ENCODE assay signal across 11 cellular contexts in the genomic region with DNA sequence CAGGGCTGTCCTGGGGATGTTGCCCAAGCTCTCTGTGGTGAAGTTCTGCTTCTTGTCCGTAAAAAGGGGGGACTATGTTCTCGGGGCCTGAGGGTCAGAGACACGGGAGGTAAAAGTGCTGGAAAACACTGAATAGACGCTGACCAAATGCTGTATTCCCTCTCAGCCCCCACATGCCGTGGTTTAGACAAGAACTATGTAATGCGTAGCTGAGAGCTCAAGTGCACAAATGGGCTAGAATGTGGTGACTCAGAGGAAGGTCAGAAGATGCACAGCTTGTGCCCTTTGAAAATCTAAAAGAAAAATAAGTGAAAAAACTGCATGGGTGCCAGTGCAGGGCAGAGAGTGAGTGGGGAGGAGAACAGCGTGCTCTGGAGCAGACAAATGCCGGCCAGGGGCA.
DNase-seq lines count a peak whose midpoint lies in the region; ATAC-seq and TF ChIP-seq lines count a peak whose summit lies in the region.
"Had no signal": no experiment of that assay in that cellular context is flagged by ENCODE, and none has a peak within 500 bp of the region (broad histone marks: within the 10 kb centered on the region; RNA-seq: fewer than 3 reads in every experiment).

No MANE protein-coding gene starts in this region.

- CTCF ChIA-PET in WTC11 (lab: Charles Lee): interaction anchor here (1.0 kb wide), 1 partner anchor 389 kb away, joined by 3 read pairs; no protein-coding TSS in a partner anchor

- H3K4me3 ChIP-seq in foreskin fibroblast (ENCODE audit: low read depth in 1 of 2, low read length in 2 of 2): no peak overlapping the region

- H3K27ac Mint-ChIP-seq in WTC11 (no peak overlapping the region), type B pancreatic cell (no peak overlapping the region)
- H3K27ac Mint-ChIP-seq in stimulated activated naive B cell treated with anti-CD40 and anti-IgM and Interleukin-4, amounts not matched to agents 10 μg/mL and 1 μg/mL and 100 μg/mL, for 72 hours: peak overlapping the region; percentile 22

- peaks cover 7% of the 10 kb centered on the region; the same call in 1 of the 2 replicates for H3K4me1 Mint-ChIP-seq in WTC11
- H3K4me1 Mint-ChIP-seq in stimulated activated naive B cell treated with anti-CD40 and anti-IgM and Interleukin-4, amounts not matched to agents 10 μg/mL and 1 μg/mL and 100 μg/mL, for 72 hours: peaks cover 32 to 59% of the 10 kb centered on the region in 2 donors
- peaks cover 19% of the 10 kb centered on the region for H3K4me1 Mint-ChIP-seq in type B pancreatic cell (ENCODE audit: unreplicated experiment)

- H3K36me3 Mint-ChIP-seq in WTC11: no peaks in the 10 kb centered on the region
- H3K36me3 Mint-ChIP-seq in stimulated activated naive B cell treated with anti-CD40 and anti-IgM and Interleukin-4, amounts not matched to agents 10 μg/mL and 1 μg/mL and 100 μg/mL, for 72 hours: no peaks in the 10 kb centered on the region
- no peaks in the 10 kb centered on the region for H3K36me3 Mint-ChIP-seq in type B pancreatic cell

- DNase-seq in DMS53 (lab: John Stamatoyannopoulos, UW) (peak; percentile 30), DMS53 treated with DMSO at 0.1 percent for 48 hours (lab: John Stamatoyannopoulos, UW; ENCODE audit: unreplicated experiment) (no peak), WTC11 (ENCODE audit: low spot score) (no peak), foreskin fibroblast (peak; percentile 60 to 83), type B pancreatic cell (ENCODE audit: extremely low spot score, unreplicated experiment) (no peak), NCI-H510A (lab: John Stamatoyannopoulos, UW) (no peak)
- DNase-seq in stimulated activated naive B cell treated with anti-CD40 and anti-IgM and Interleukin-4, amounts not matched to agents 10 μg/mL and 1 μg/mL and 100 μg/mL, for 72 hours: no peak
- DNase-seq: occipital lobe, OCI-M1, T-helper 9 cell had no signal

- peak; percentile 36 for ATAC-seq in WTC11
- peak in 1 of 2 donors; percentile 46 for ATAC-seq in stimulated activated naive B cell treated with anti-CD40 and anti-IgM and Interleukin-4, amounts not matched to agents 10 μg/mL and 1 μg/mL and 100 μg/mL, for 72 hours (replicated peaks)
- ATAC-seq in GM19351 (IDR thresholded peaks at IDR 0.05; ENCODE audit: unreplicated experiment): no peak

- TF ChIP-seq CTCF in WTC11 (IDR thresholded peaks at IDR 0.05): no peak
- no peak for TF ChIP-seq CTCF in foreskin fibroblast (IDR thresholded peaks at IDR 0.05; ENCODE audit: low read depth, low read length)
- no peak for TF ChIP-seq CTCF in type B pancreatic cell (conservative IDR thresholded peaks at IDR 0.05)

- POLR2A ChIA-PET in WTC11 (lab: Charles Lee): interaction anchor here (0.6 kb wide), 2 partner anchors 21 to 535 kb away, joined by 3 read pairs; no protein-coding TSS in a partner anchor

- H3K4me3 Mint-ChIP-seq in WTC11: no peak overlapping the region
- H3K4me3 Mint-ChIP-seq in stimulated activated naive B cell treated with anti-CD40 and anti-IgM and Interleukin-4, amounts not matched to agents 10 μg/mL and 1 μg/mL and 100 μg/mL, for 72 hours: no peak overlapping the region
- H3K4me3 Mint-ChIP-seq in type B pancreatic cell: no peak overlapping the region

- no peaks in the 10 kb centered on the region for H3K27me3 Mint-ChIP-seq in WTC11 (ENCODE audit: low read depth)
- H3K27me3 Mint-ChIP-seq in stimulated activated naive B cell treated with anti-CD40 and anti-IgM and Interleukin-4, amounts not matched to agents 10 μg/mL and 1 μg/mL and 100 μg/mL, for 72 hours: no peaks in the 10 kb centered on the region
- peaks cover 3% of the 10 kb centered on the region for H3K27me3 Mint-ChIP-seq in type B pancreatic cell

- H3K9me3 Mint-ChIP-seq in WTC11 (peaks cover under 1% of the 10 kb centered on the region; the same call in 1 of the 2 replicates), type B pancreatic cell (no peaks in the 10 kb centered on the region)
- no peaks in the 10 kb centered on the region for H3K9me3 Mint-ChIP-seq in stimulated activated naive B cell treated with anti-CD40 and anti-IgM and Interleukin-4, amounts not matched to agents 10 μg/mL and 1 μg/mL and 100 μg/mL, for 72 hours

TF ChIP-seq in WTC11, 78 proteins besides CTCF, POLR2A, EP300 and RAD21:
- TF ChIP-seq GABPB1 (CRISPR knock-in tag; IDR thresholded peaks at IDR 0.05): no peak
- TF ChIP-seq ZNF396 (CRISPR knock-in tag; IDR thresholded peaks at IDR 0.05; ENCODE audit: borderline replicate concordance): no peak
TF ChIP-seq in WTC11: peak in this region for 0.

Comparison
In these comparisons a context has a peak if more than half of its experiments do, and no peak if none do; other contexts are left out.
1. DNase-seq: peak in DMS53 (single experiment) and foreskin fibroblast (2 of 2); none in DMS53 treated with DMSO at 0.1 percent for 48 hours (single experiment), WTC11 (single experiment), stimulated activated naive B cell treated with anti-CD40 and anti-IgM and Interleukin-4, amounts not matched to agents 10 μg/mL and 1 μg/mL and 100 μg/mL, for 72 hours (single experiment), type B pancreatic cell (single experiment) and NCI-H510A (single experiment).